Comparison of ENCODE assay signal across 8 cellular contexts in the genomic region with DNA sequence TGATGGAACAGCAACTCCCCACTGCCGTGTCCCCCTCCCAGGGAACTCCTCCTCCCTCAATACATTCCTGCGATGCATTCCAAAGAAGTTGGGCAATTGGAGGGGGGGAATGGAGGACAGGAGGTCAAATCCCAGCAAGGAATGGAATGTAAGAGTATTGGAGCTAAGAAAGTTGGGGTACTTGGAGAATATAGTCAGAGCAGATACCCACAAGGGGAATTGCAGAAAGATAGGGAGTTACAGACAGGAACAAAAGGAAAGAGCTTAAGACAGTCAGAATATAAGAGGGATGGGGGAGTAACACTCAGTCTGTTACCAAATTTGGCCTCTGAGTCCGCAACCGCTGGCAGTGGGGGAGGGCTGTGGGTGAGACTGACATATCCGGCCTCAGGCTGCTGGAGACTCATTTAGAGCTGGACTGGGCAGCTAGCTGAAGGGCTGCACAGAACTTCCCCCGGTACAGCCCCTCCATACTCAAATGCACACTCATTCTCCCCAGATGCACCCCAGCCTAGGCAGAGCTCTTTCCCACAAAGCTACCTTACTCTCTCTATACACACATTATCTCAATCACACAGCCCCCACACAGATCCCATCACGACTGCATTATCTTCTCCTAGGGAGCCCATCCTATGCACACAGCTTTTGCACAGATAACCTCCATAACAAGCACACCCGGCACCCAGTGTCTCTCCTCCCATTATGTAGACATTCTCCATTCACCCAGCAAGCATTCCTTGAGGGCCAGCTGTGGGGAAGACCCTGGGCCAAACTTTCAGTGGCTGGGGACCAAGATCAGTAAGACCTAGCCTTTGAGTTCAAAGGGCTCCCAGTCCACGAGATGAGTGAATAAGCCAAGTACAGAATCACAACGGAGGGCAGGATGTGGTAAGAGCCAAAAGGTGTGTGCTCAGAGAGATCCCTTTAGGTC. TPM values are rescaled to one million over a fixed set of nuclear protein-coding genes. Genes with fewer than 3 reads are reported as not detected.
DNase-seq lines count a peak whose midpoint lies in the region; ATAC-seq, FAIRE-seq and TF ChIP-seq lines count a peak whose summit lies in the region.

No MANE protein-coding gene starts in this region.

- TF ChIP-seq EP300 in K562 (IDR thresholded peaks at IDR 0.05; ENCODE audit: low read length): peak; percentile 88

- BruUV-seq in K562 (replicated peaks; lab: Mats Ljungman, UMichigan): no TSS peak

- intact Hi-C loops in K562 (cut with micrococcal nuclease): loop anchor here (2.0 kb wide), 1 partner anchor 32 kb away; no protein-coding TSS in a partner anchor

- peaks cover 54% of the 10 kb centered on the region for H3K36me3 ChIP-seq in K562 (ENCODE audit: control insufficient read depth, insufficient read depth, low read length)

- CTCF ChIA-PET in K562 (lab: Yijun Ruan, JAX; ENCODE audit: low intra/inter-chr PET ratio): no interaction called here

- TF ChIP-seq POLR2A in GM12891 (IDR thresholded peaks at IDR 0.05; ENCODE audit: low read depth, low read length) (peak; percentile 75), K562 (conservative IDR thresholded peaks at IDR 0.05) (peak; percentile 82)

- H3K4me3 ChIP-seq in K562: peak overlapping the region; percentile 85

- no peak for TF ChIP-seq RAD21 in K562 (CRISPR knock-in tag; conservative IDR thresholded peaks at IDR 0.05 in 1 of 2, IDR thresholded peaks at IDR 0.05 in 1 of 2)

- no peaks in the 10 kb centered on the region for H3K9me3 ChIP-seq in K562 (replicated peaks; ENCODE audit: control insufficient read depth, insufficient read depth, low read depth, low read length)

- in situ Hi-C loops in K562 (cut with MboI): no loop called here

- DNase-seq in GM12891 (ENCODE audit: insufficient read length, low spot score) (no peak), MV-4-11 (lab: John Stamatoyannopoulos, UW) (peak; percentile 83), K562 (ENCODE audit: extremely low read depth in 1 of 4, low spot score in 3 of 4) (peak; percentile 24 to 85 (median 46)), islet precursor cell (peak; percentile 92), globus pallidus (ENCODE audit: low spot score) (no peak), NCI-H345 treated with DMSO at 0.1 percent for 48 hours (lab: John Stamatoyannopoulos, UW; ENCODE audit: unreplicated experiment) (no peak), NCI-H2227 (lab: John Stamatoyannopoulos, UW; ENCODE audit: unreplicated experiment) (no peak)
- DNase-seq in stimulated activated CD4-positive, alpha-beta T cell treated with anti-CD3 and anti-CD28 coated beads, Interleukin-1b, Interleukin-23, amount 100 ng/mL, for 48 hours: peak; percentile 42

- TF ChIP-seq CTCF in K562 (IDR thresholded peaks at IDR 0.05 in 2 of 3, conservative IDR thresholded peaks at IDR 0.05 in 1 of 3; ENCODE audit: insufficient read depth in 2 of 3, low read depth in 1 of 3, low read length in 3 of 3): no peak

- H4K20me1 ChIP-seq in K562 (replicated peaks; ENCODE audit: control insufficient read depth, insufficient read depth, low read length): peaks cover 11% of the 10 kb centered on the region; the same call in 1 of the 2 replicates

- H3K4me1 ChIP-seq in K562 (replicated peaks in 1 of 2; ENCODE audit: control insufficient read depth in 2 of 2, insufficient read depth in 2 of 2, low read length in 2 of 2): peaks cover 35 to 37% of the 10 kb centered on the region in 2 experiments

- H3K9ac ChIP-seq in K562 (ENCODE audit: insufficient read depth in 1 of 2, low read depth in 2 of 2, low read length in 2 of 2): peak overlapping the region; percentile 85 to 87

- peak overlapping the region; percentile 97 for H3K27ac ChIP-seq in K562 (ENCODE audit: extremely low read depth, low read depth, low read length)

- H3K27me3 ChIP-seq in K562 (ENCODE audit: control insufficient read depth in 2 of 2, insufficient read depth in 2 of 2, low read length in 2 of 2): no peaks in the 10 kb centered on the region

- ATAC-seq in K562: peak; percentile 48

- peak overlapping the region; percentile 94 for H3K4me2 ChIP-seq in K562 (ENCODE audit: insufficient read depth, low read length)

- peaks cover 8% of the 10 kb centered on the region for H3K9me1 ChIP-seq in K562 (ENCODE audit: control insufficient read depth, insufficient read depth, low read length)

- 0% methylated on average over 10 of the region's 10 CpGs for WGBS in K562 (ENCODE audit: insufficient coverage, low coverage, missing lambda C conversion rate)

- POLR2A ChIA-PET in K562 (lab: Yijun Ruan, JAX): interaction anchor here (0.6 to 3.0 kb wide), 18 partner anchors 10 to 651 kb away, joined by 3 to 21 read pairs (median 4); a partner anchor contains a TSS

- H2AFZ ChIP-seq in K562 (ENCODE audit: low read depth, low read length): no peak overlapping the region

- H3K79me2 ChIP-seq in K562 (ENCODE audit: control insufficient read depth, insufficient read depth, low read length): peaks cover 74% of the 10 kb centered on the region

- peak; percentile 84 for FAIRE-seq in GM12891 (lab: Jason Lieb, UNC)
- FAIRE-seq in K562 (lab: Jason Lieb, UNC): peak; percentile 88

RNA-seq across cellular contexts. Expression of a gene that starts 3.7 kb away (rescaled TPM):
- polyA plus RNA-seq in GM12891 (2012; ENCODE audit: low read depth, missing spikeins): 127 TPM
- 276 and 411 TPM in 2 replicates for total RNA-seq in K562 (2011; cell fraction: chromatin; rRNA removed; ENCODE audit: low replicate concordance)
- total RNA-seq in K562 (2011; cell fraction: nucleolus; rRNA removed): 190 and 200 TPM in 2 replicates
- 167 and 186 TPM in 2 replicates for total RNA-seq in K562 (2011; cell fraction: nucleoplasm; rRNA removed)
- total RNA-seq in K562 (2014; rRNA removed) (94.3 and 121 TPM in 2 replicates), K562 (2014; rRNA removed; fragmentation: Illumina TruSeq; extraction: Trizol) (40.9 and 44.0 TPM in 2 replicates), K562 (2015; rRNA removed; fragmentation: Illumina TruSeq; extraction: Trizol) (49.4 and 50.7 TPM in 2 replicates), K562 (2021) (201 and 240 TPM in 2 replicates)
- polyA plus RNA-seq in K562 (2011; rRNA removed) (54.8 and 98.5 TPM in 2 replicates), K562 (2014; fragmentation: Illumina TruSeq; extraction: Trizol) (75.1 and 98.7 TPM in 2 replicates), K562 (2014; fragmentation: Nextera tagmentation; extraction: Ambion mirVana) (10 to 100 TPM in 1 of 2 experiments, 1 to 10 TPM in 1; 3.6 to 10.2 TPM), K562 (2014; rRNA removed) (49.2 and 72.0 TPM in 2 replicates)
- polyA plus RNA-seq in K562 (2011; cell fraction: cytosol; rRNA removed): 49.0 and 84.8 TPM in 2 replicates
- polyA plus RNA-seq in K562 (2011; cell fraction: nucleus; rRNA removed): 81.3 and 128 TPM in 2 replicates
- 116 and 190 TPM in 2 replicates for polyA plus RNA-seq in K562 (2012)
- 190 and 196 TPM in 2 replicates for polyA minus RNA-seq in K562 (2011; rRNA and poly(A)+ RNA removed)
- 278 and 355 TPM in 2 replicates for polyA minus RNA-seq in K562 (2011; cell fraction: cytosol; rRNA and poly(A)+ RNA removed)
- 62.3 and 63.3 TPM in 2 replicates for polyA minus RNA-seq in K562 (2011; cell fraction: nucleus; rRNA and poly(A)+ RNA removed)

RNA-seq across cellular contexts. Expression of a gene that starts 4.2 kb away (rescaled TPM):
- 24.1 TPM for polyA plus RNA-seq in GM12891 (2012; ENCODE audit: low read depth, missing spikeins)
- total RNA-seq in K562 (2011; cell fraction: chromatin; rRNA removed; ENCODE audit: low replicate concordance): 13.6 and 27.1 TPM in 2 replicates
- total RNA-seq in K562 (2011; cell fraction: nucleolus; rRNA removed): 20.3 and 23.0 TPM in 2 replicates
- 14.0 and 18.6 TPM in 2 replicates for total RNA-seq in K562 (2011; cell fraction: nucleoplasm; rRNA removed)
- total RNA-seq in K562 (2014; rRNA removed) (18.3 and 19.3 TPM in 2 replicates), K562 (2014; rRNA removed; fragmentation: Illumina TruSeq; extraction: Trizol) (10.6 and 10.8 TPM in 2 replicates), K562 (2015; rRNA removed; fragmentation: Illumina TruSeq; extraction: Trizol) (13.1 and 14.9 TPM in 2 replicates), K562 (2021) (16.5 and 17.0 TPM in 2 replicates)
- polyA plus RNA-seq in K562 (2011; rRNA removed) (8.1 and 9.4 TPM in 2 replicates), K562 (2014; fragmentation: Illumina TruSeq; extraction: Trizol) (17.1 and 18.3 TPM in 2 replicates), K562 (2014; fragmentation: Nextera tagmentation; extraction: Ambion mirVana) (1 to 10 TPM; 5.7 to 9.4 TPM), K562 (2014; rRNA removed) (15.3 TPM in 2 replicates)
- 7.9 and 14.4 TPM in 2 replicates for polyA plus RNA-seq in K562 (2011; cell fraction: cytosol; rRNA removed)
- 16.5 and 20.0 TPM in 2 replicates for polyA plus RNA-seq in K562 (2011; cell fraction: nucleus; rRNA removed)
- polyA plus RNA-seq in K562 (2012): 14.9 and 23.7 TPM in 2 replicates
- polyA minus RNA-seq in K562 (2011; rRNA and poly(A)+ RNA removed): 4.0 and 4.5 TPM in 2 replicates
- 4.2 and 4.7 TPM in 2 replicates for polyA minus RNA-seq in K562 (2011; cell fraction: cytosol; rRNA and poly(A)+ RNA removed)
- 7.4 and 7.9 TPM in 2 replicates for polyA minus RNA-seq in K562 (2011; cell fraction: nucleus; rRNA and poly(A)+ RNA removed)

RNA-seq across cellular contexts. Expression of a gene that starts 20.7 kb away (rescaled TPM):
- polyA plus RNA-seq in GM12891 (2012; ENCODE audit: low read depth, missing spikeins): 25.5 TPM
- 274 and 418 TPM in 2 replicates for total RNA-seq in K562 (2011; cell fraction: chromatin; rRNA removed; ENCODE audit: low replicate concordance)
- total RNA-seq in K562 (2011; cell fraction: nucleolus; rRNA removed): 163 and 173 TPM in 2 replicates
- 160 and 174 TPM in 2 replicates for total RNA-seq in K562 (2011; cell fraction: nucleoplasm; rRNA removed)
- total RNA-seq in K562 (2014; rRNA removed) (28.5 and 32.6 TPM in 2 replicates), K562 (2014; rRNA removed; fragmentation: Illumina TruSeq; extraction: Trizol) (27.2 and 29.3 TPM in 2 replicates), K562 (2015; rRNA removed; fragmentation: Illumina TruSeq; extraction: Trizol) (32.1 and 32.7 TPM in 2 replicates), K562 (2021) (39.4 and 45.0 TPM in 2 replicates)
- polyA plus RNA-seq in K562 (2011; rRNA removed) (42.2 and 58.0 TPM in 2 replicates), K562 (2014; fragmentation: Illumina TruSeq; extraction: Trizol) (38.4 and 40.3 TPM in 2 replicates), K562 (2014; fragmentation: Nextera tagmentation; extraction: Ambion mirVana) (10 to 100 TPM; 14.1 to 24.3 TPM), K562 (2014; rRNA removed) (60.4 and 63.2 TPM in 2 replicates)
- 37.5 and 42.3 TPM in 2 replicates for polyA plus RNA-seq in K562 (2011; cell fraction: cytosol; rRNA removed)
- 311 and 346 TPM in 2 replicates for polyA plus RNA-seq in K562 (2011; cell fraction: nucleus; rRNA removed)
- 41.0 and 65.6 TPM in 2 replicates for polyA plus RNA-seq in K562 (2012)
- 47.8 and 48.8 TPM in 2 replicates for polyA minus RNA-seq in K562 (2011; rRNA and poly(A)+ RNA removed)
- 12.4 and 17.6 TPM in 2 replicates for polyA minus RNA-seq in K562 (2011; cell fraction: cytosol; rRNA and poly(A)+ RNA removed)
- polyA minus RNA-seq in K562 (2011; cell fraction: nucleus; rRNA and poly(A)+ RNA removed): 56.4 and 96.6 TPM in 2 replicates

RNA-seq across cellular contexts. Expression of a gene that starts 20.8 kb away (rescaled TPM):
- 5.0 TPM for polyA plus RNA-seq in GM12891 (2012; ENCODE audit: low read depth, missing spikeins)
- 17.9 and 29.7 TPM in 2 replicates for total RNA-seq in K562 (2011; cell fraction: chromatin; rRNA removed; ENCODE audit: low replicate concordance)
- total RNA-seq in K562 (2011; cell fraction: nucleolus; rRNA removed): 15.4 and 17.2 TPM in 2 replicates
- total RNA-seq in K562 (2011; cell fraction: nucleoplasm; rRNA removed): 21.6 and 28.2 TPM in 2 replicates
- total RNA-seq in K562 (2014; rRNA removed) (6.5 and 7.5 TPM in 2 replicates), K562 (2014; rRNA removed; fragmentation: Illumina TruSeq; extraction: Trizol) (6.5 and 7.0 TPM in 2 replicates), K562 (2015; rRNA removed; fragmentation: Illumina TruSeq; extraction: Trizol) (6.5 and 6.7 TPM in 2 replicates), K562 (2021) (12.3 and 13.8 TPM in 2 replicates)
- polyA plus RNA-seq in K562 (2011; rRNA removed) (10.1 and 11.0 TPM in 2 replicates), K562 (2014; fragmentation: Illumina TruSeq; extraction: Trizol) (9.8 and 10.7 TPM in 2 replicates), K562 (2014; fragmentation: Nextera tagmentation; extraction: Ambion mirVana) (under 1 TPM; 0.42 to 0.95 TPM), K562 (2014; rRNA removed) (6.9 and 7.9 TPM in 2 replicates)
- polyA plus RNA-seq in K562 (2011; cell fraction: cytosol; rRNA removed): 9.1 and 9.6 TPM in 2 replicates
- 21.5 and 24.4 TPM in 2 replicates for polyA plus RNA-seq in K562 (2011; cell fraction: nucleus; rRNA removed)
- 8.2 and 8.9 TPM in 2 replicates for polyA plus RNA-seq in K562 (2012)
- polyA minus RNA-seq in K562 (2011; rRNA and poly(A)+ RNA removed): 10.7 and 13.3 TPM in 2 replicates
- 4.7 and 7.2 TPM in 2 replicates for polyA minus RNA-seq in K562 (2011; cell fraction: cytosol; rRNA and poly(A)+ RNA removed)
- polyA minus RNA-seq in K562 (2011; cell fraction: nucleus; rRNA and poly(A)+ RNA removed): 11.0 and 16.7 TPM in 2 replicates

RNA-seq across cellular contexts. Expression of a gene that starts 25.8 kb away (rescaled TPM):
- polyA plus RNA-seq in GM12891 (2012; ENCODE audit: low read depth, missing spikeins): 1.1 TPM
- total RNA-seq in K562 (2011; cell fraction: chromatin; rRNA removed; ENCODE audit: low replicate concordance): not detected in 2 replicates
- not detected in 2 replicates for total RNA-seq in K562 (2011; cell fraction: nucleolus; rRNA removed)
- total RNA-seq in K562 (2011; cell fraction: nucleoplasm; rRNA removed): not detected in 2 replicates
- not detected in 2 replicates for total RNA-seq in K562 (2014; rRNA removed)
- total RNA-seq in K562 (2014; rRNA removed; fragmentation: Illumina TruSeq; extraction: Trizol): not detected in 2 replicates
- not detected in 2 replicates for total RNA-seq in K562 (2015; rRNA removed; fragmentation: Illumina TruSeq; extraction: Trizol)
- 0.60 and 0.87 TPM in 2 replicates for total RNA-seq in K562 (2021)
- not detected in 2 replicates for polyA plus RNA-seq in K562 (2011; rRNA removed)
- 0.42 TPM in 1 of 2 replicates, not detected in the other for polyA plus RNA-seq in K562 (2011; cell fraction: cytosol; rRNA removed)
- not detected in 2 replicates for polyA plus RNA-seq in K562 (2011; cell fraction: nucleus; rRNA removed)
- not detected in 2 replicates for polyA plus RNA-seq in K562 (2012)
- polyA plus RNA-seq in K562 (2014; fragmentation: Illumina TruSeq; extraction: Trizol): not detected in 2 replicates
- polyA plus RNA-seq in K562 (2014; fragmentation: Nextera tagmentation; extraction: Ambion mirVana): not detected
- polyA plus RNA-seq in K562 (2014; rRNA removed): not detected in 2 replicates
- polyA minus RNA-seq in K562 (2011; rRNA and poly(A)+ RNA removed): not detected in 2 replicates
- polyA minus RNA-seq in K562 (2011; cell fraction: cytosol; rRNA and poly(A)+ RNA removed): not detected in 2 replicates
- polyA minus RNA-seq in K562 (2011; cell fraction: nucleus; rRNA and poly(A)+ RNA removed): not detected in 2 replicates

Comparison
In these comparisons a context has a peak if more than half of its experiments do, and no peak if none do; other contexts are left out.
1. DNase-seq: peak in MV-4-11 (single experiment), K562 (4 of 4), islet precursor cell (single experiment) and stimulated activated CD4-positive, alpha-beta T cell treated with anti-CD3 and anti-CD28 coated beads, Interleukin-1b, Interleukin-23, amount 100 ng/mL, for 48 hours (single experiment); none in GM12891 (single experiment), globus pallidus (single experiment), NCI-H345 treated with DMSO at 0.1 percent for 48 hours (single experiment) and NCI-H2227 (single experiment).